10 cellular contexts compared by ENCODE assay signal in genomic region chr1:11053758-11054137, GRCh38. TPM values are rescaled to one million over a fixed set of nuclear protein-coding genes. Genes with fewer than 3 reads are reported as not detected.
DNase-seq lines count a peak whose midpoint lies in the region; ATAC-seq and TF ChIP-seq lines count a peak whose summit lies in the region.
"Had no signal": no experiment of that assay in that cellular context is flagged by ENCODE, and none has a peak within 500 bp of the region (broad histone marks: within the 10 kb centered on the region; RNA-seq: fewer than 3 reads in every experiment).

No MANE protein-coding gene starts in this region.

- peaks cover 55% of the 10 kb centered on the region for H3K36me3 Mint-ChIP-seq in activated T-cell treated with anti-CD3 and anti-CD28 coated beads, Interleukin-2, amount 50 U/mL, for 24 hours (ENCODE audit: low read depth)

- ATAC-seq in HG03139 (IDR thresholded peaks at IDR 0.05; ENCODE audit: unreplicated experiment), result no peak

- H3K79me2 ChIP-seq in OCI-LY7 (ENCODE audit: insufficient read depth, low read depth, low read length), result peaks cover 23% of the 10 kb centered on the region

- no peak for TF ChIP-seq CTCF in OCI-LY7 (conservative IDR thresholded peaks at IDR 0.05; ENCODE audit: low read length)
- no peak for TF ChIP-seq CTCF in fibroblast of villous mesenchyme (IDR thresholded peaks at IDR 0.05; ENCODE audit: insufficient read depth, low read depth, low read length)

- peak overlapping the region; percentile 76 for H3K27ac ChIP-seq in OCI-LY7 (ENCODE audit: low read depth, low read length, poor library complexity, severe bottlenecking)

- H3K4me1 ChIP-seq in OCI-LY7 (ENCODE audit: insufficient read depth, low read length, poor library complexity, severe bottlenecking), result peaks cover 49% of the 10 kb centered on the region

- H3K27me3 Mint-ChIP-seq in activated T-cell treated with anti-CD3 and anti-CD28 coated beads, Interleukin-2, amount 50 U/mL, for 24 hours, result no peaks in the 10 kb centered on the region

- H3K4me3 ChIP-seq in OCI-LY7 (ENCODE audit: low read depth, low read length, poor library complexity, severe bottlenecking) (no peak overlapping the region), fibroblast of villous mesenchyme (ENCODE audit: low read depth, low read length) (no peak overlapping the region)

- CTCF ChIA-PET in OCI-LY7 (lab: Charles Lee; ENCODE audit: unreplicated experiment), result no interaction called here

- intact Hi-C loops in OCI-LY7 (cut with micrococcal nuclease; ENCODE audit: unreplicated experiment), result no loop called here

- H3K4me3 Mint-ChIP-seq in activated T-cell treated with anti-CD3 and anti-CD28 coated beads, Interleukin-2, amount 50 U/mL, for 24 hours, result no peak overlapping the region

- no peaks in the 10 kb centered on the region for H3K9me3 ChIP-seq in OCI-LY7 (ENCODE audit: low read length)

- POLR2A ChIA-PET in OCI-LY7 (lab: Charles Lee), result interaction anchor here (0.6 kb wide), 1 partner anchor 595 kb away, joined by 3 read pairs; no protein-coding TSS in a partner anchor

- H3K27ac Mint-ChIP-seq in activated T-cell treated with anti-CD3 and anti-CD28 coated beads, Interleukin-2, amount 50 U/mL, for 24 hours, result no peak overlapping the region

- H3K9me2 ChIP-seq in OCI-LY7 (ENCODE audit: insufficient read depth, low read length), result no peaks in the 10 kb centered on the region

- H2AFZ ChIP-seq in OCI-LY7 (ENCODE audit: low read length), result no peak overlapping the region

- no TSS peak for BruUV-seq in OCI-LY7 (replicated peaks; lab: Mats Ljungman, UMichigan)

- H3K9me3 Mint-ChIP-seq in activated T-cell treated with anti-CD3 and anti-CD28 coated beads, Interleukin-2, amount 50 U/mL, for 24 hours, result no peaks in the 10 kb centered on the region

- peaks cover 49% of the 10 kb centered on the region for H3K36me3 ChIP-seq in OCI-LY7 (ENCODE audit: insufficient read depth, low read length)

- DNase-seq in activated T-cell treated with anti-CD3 and anti-CD28 coated beads, Interleukin-2, amount 50 U/mL, for 24 hours, result peak; percentile 52
- DNase-seq in activated T-cell treated with anti-CD3 and anti-CD28 coated beads for 4 hours (no peak), OCI-LY7 (ENCODE audit: low spot score) (peak; percentile 37), fibroblast of villous mesenchyme (ENCODE audit: low read depth) (peak; percentile 13), SHP77 (lab: John Stamatoyannopoulos, UW) (no peak)
- peak; percentile 52 for DNase-seq in stimulated activated CD8-positive, alpha-beta memory T cell treated with anti-CD3 and anti-CD28 coated beads, Interleukin-4, amount 100 ng/mL, for 48 hours
- no peak for DNase-seq in effector CD8-positive, alpha-beta T cell (lab: John Stamatoyannopoulos, UW)
- DNase-seq: foreskin melanocyte, NCI-H510A had no signal

- peak overlapping the region; percentile 52 for H3K4me2 ChIP-seq in OCI-LY7 (ENCODE audit: low read length)

- peaks cover 29% of the 10 kb centered on the region for H3K4me1 Mint-ChIP-seq in activated T-cell treated with anti-CD3 and anti-CD28 coated beads, Interleukin-2, amount 50 U/mL, for 24 hours (ENCODE audit: low read depth)

- H4K20me1 ChIP-seq in OCI-LY7 (ENCODE audit: insufficient read depth, low read length), result 0 out of 2 replicates have a peak, but pooled peaks cover 3% of the 10 kb centered on the region

RNA-seq across cellular contexts. Expression of gene SRM, which starts 6.1 kb away (rescaled TPM):
- total RNA-seq in OCI-LY7 (2014; rRNA removed; shearing (Covaris generic)), result 52.4 and 65.2 TPM in 2 replicates
- total RNA-seq in OCI-LY7 (2022) (185 and 208 TPM in 2 replicates), fibroblast of villous mesenchyme (24.6 and 25.4 TPM in 2 replicates)

RNA-seq across cellular contexts. Expression of gene MASP2, which starts 6.7 kb away (rescaled TPM):
- not detected in 2 replicates for total RNA-seq in OCI-LY7 (2014; rRNA removed; shearing (Covaris generic))
- 0.38 and 0.55 TPM in 2 replicates for total RNA-seq in OCI-LY7 (2022)
- total RNA-seq in fibroblast of villous mesenchyme, result not detected in 2 replicates

RNA-seq across cellular contexts. Expression of gene TARDBP, which starts 41.3 kb away (rescaled TPM):
- total RNA-seq in OCI-LY7 (2014; rRNA removed; shearing (Covaris generic)), result 145 and 177 TPM in 2 replicates
- 277 and 278 TPM in 2 replicates for total RNA-seq in OCI-LY7 (2022)
- total RNA-seq in fibroblast of villous mesenchyme, result 92.8 and 108 TPM in 2 replicates

RNA-seq across cellular contexts. Expression of gene EXOSC10, which starts 45.9 kb away (rescaled TPM):
- 75.1 and 117 TPM in 2 replicates for total RNA-seq in OCI-LY7 (2014; rRNA removed; shearing (Covaris generic))
- total RNA-seq in OCI-LY7 (2022) (91.9 and 95.1 TPM in 2 replicates), fibroblast of villous mesenchyme (48.0 and 60.5 TPM in 2 replicates)

Comparison
In these comparisons a context has a peak if more than half of its experiments do, and no peak if none do; other contexts are left out.
1. DNase-seq: peak in activated T-cell treated with anti-CD3 and anti-CD28 coated beads, Interleukin-2, amount 50 U/mL, for 24 hours (single experiment), OCI-LY7 (single experiment), fibroblast of villous mesenchyme (single experiment) and stimulated activated CD8-positive, alpha-beta memory T cell treated with anti-CD3 and anti-CD28 coated beads, Interleukin-4, amount 100 ng/mL, for 48 hours (single experiment); none in activated T-cell treated with anti-CD3 and anti-CD28 coated beads for 4 hours (single experiment), SHP77 (0 of 2) and effector CD8-positive, alpha-beta T cell (single experiment).